In genomic region chr3:57985176-57985976, GRCh38 we compare ENCODE assay signal across 1 cellular context.
TF ChIP-seq lines count a peak whose summit lies in the region.

No MANE protein-coding gene starts in this region.

TF ChIP-seq in HEK293, 187 proteins besides CTCF, POLR2A, EP300 and RAD21 (continued from another document):
- TF ChIP-seq PRDM2 (tag by site-specific recombination; IDR thresholded peaks at IDR 0.05; ENCODE audit: borderline replicate concordance) (no peak), ZNF292 (tag by site-specific recombination; IDR thresholded peaks at IDR 0.05; ENCODE audit: borderline replicate concordance, low read depth) (no peak), ZNF140 (tag by site-specific recombination; IDR thresholded peaks at IDR 0.05) (no peak), ZNF549 (tag by site-specific recombination; IDR thresholded peaks at IDR 0.05) (no peak), ZNF335 (tag by site-specific recombination; conservative IDR thresholded peaks at IDR 0.05) (0 out of 2 replicates have a peak, but pooled peaks have one; percentile 16), ZNF555 (tag by site-specific recombination; conservative IDR thresholded peaks at IDR 0.05) (no peak), SCRT2 (tag by site-specific recombination; IDR thresholded peaks at IDR 0.05) (peak; percentile 40; the same call in 1 of the 2 replicates), KLF8 (tag by site-specific recombination; IDR thresholded peaks at IDR 0.05) (no peak)
